7 cellular contexts compared by ENCODE assay signal in the genomic region with DNA sequence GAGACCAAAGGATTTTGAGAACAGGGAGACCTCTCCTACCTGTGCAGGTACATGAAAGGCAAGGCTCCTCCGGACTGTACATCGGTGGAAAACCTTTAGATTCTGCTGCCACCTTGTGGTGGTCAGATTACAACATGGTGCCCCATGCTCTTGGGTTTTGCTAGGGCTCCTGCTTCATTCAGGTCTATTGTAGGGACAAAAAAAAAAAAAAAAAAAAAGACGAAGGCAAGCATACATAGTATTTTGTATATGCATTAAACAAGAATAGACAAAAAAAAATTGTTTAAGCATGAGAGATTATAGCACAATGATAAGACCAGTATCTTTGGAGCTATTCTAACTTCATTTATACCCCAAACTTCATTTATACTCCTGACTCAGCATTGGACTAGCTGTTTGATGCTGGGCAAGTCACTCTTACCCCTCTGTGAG. TPM values are rescaled to one million over a fixed set of nuclear protein-coding genes. Genes with fewer than 3 reads are reported as not detected.
DNase-seq lines count a peak whose midpoint lies in the region; ATAC-seq, FAIRE-seq and TF ChIP-seq lines count a peak whose summit lies in the region.

No MANE protein-coding gene starts in this region.

- H3K27me3 ChIP-seq in lower lobe of right lung (ENCODE audit: low read depth), result peaks cover 11% of the 10 kb centered on the region

- no peaks in the 10 kb centered on the region for H3K9me3 ChIP-seq in lower lobe of right lung

- peak; percentile 85 for FAIRE-seq in GM12892 (lab: Jason Lieb, UNC)

- H3K4me3 ChIP-seq in choroid plexus epithelial cell (ENCODE audit: low read depth, low read length), result no peak overlapping the region
- no peak overlapping the region for H3K4me3 ChIP-seq in lower lobe of right lung

- ATAC-seq in HG02885 (IDR thresholded peaks at IDR 0.05; ENCODE audit: poor library complexity, unreplicated experiment) (peak; percentile 67), lower lobe of right lung (peak; percentile 78 to 83)

- TF ChIP-seq CTCF in choroid plexus epithelial cell (conservative IDR thresholded peaks at IDR 0.05; ENCODE audit: low read depth, low read length) (peak; percentile 85), lower lobe of right lung (IDR thresholded peaks at IDR 0.05) (peak; percentile 65)

- H3K27ac ChIP-seq in lower lobe of right lung, result no peak overlapping the region

- H3K4me1 ChIP-seq in lower lobe of right lung, result peaks cover 8% of the 10 kb centered on the region

- no peak for TF ChIP-seq POLR2A in GM12892 (IDR thresholded peaks at IDR 0.05; ENCODE audit: low read depth, low read length)

- no peak for DNase-seq in GM12892 (ENCODE audit: insufficient read length)
- peak; percentile 65 for DNase-seq in NCI-H2171 (lab: John Stamatoyannopoulos, UW)
- peak; percentile 29 to 34 for DNase-seq in activated CD4-positive, alpha-beta T cell treated with anti-CD3 and anti-CD28 coated beads for 24 hours (ENCODE audit: low read depth in 2 of 2)
- peak; percentile 81 for DNase-seq in choroid plexus epithelial cell (ENCODE audit: low read depth)
- DNase-seq in lower lobe of right lung, result no peak
- DNase-seq in stimulated activated CD8-positive, alpha-beta memory T cell treated with anti-CD3 and anti-CD28 coated beads, Interleukin-15, amount 100 ng/mL, for 48 hours (ENCODE audit: low read depth in 2 of 2), result peak; percentile 23 to 24

- no peaks in the 10 kb centered on the region for H3K36me3 ChIP-seq in lower lobe of right lung

- intact Hi-C loops in lower lobe of right lung (cut with DNase I), result loop anchor here (5.0 kb wide), 1 partner anchor 88 kb away; no protein-coding TSS in a partner anchor

RNA-seq across cellular contexts. Expression of gene SPR, which starts 27.4 kb away (rescaled TPM):
- 2.8 TPM for polyA plus RNA-seq in GM12892 (2012; ENCODE audit: missing spikeins)
- 46.2 TPM for total RNA-seq in lower lobe of right lung

RNA-seq across cellular contexts. Expression of gene EXOC6B, which starts 34.0 kb away (rescaled TPM):
- polyA plus RNA-seq in GM12892 (2012; ENCODE audit: missing spikeins), result 2.0 TPM
- 33.0 TPM for total RNA-seq in lower lobe of right lung

RNA-seq across cellular contexts. Expression of gene EMX1, which starts 57.5 kb away (rescaled TPM):
- 0.66 TPM for polyA plus RNA-seq in GM12892 (2012; ENCODE audit: missing spikeins)
- total RNA-seq in lower lobe of right lung, result not detected

Comparison
In these comparisons a context has a peak if more than half of its experiments do, and no peak if none do; other contexts are left out.
1. DNase-seq: peak in NCI-H2171 (single experiment), activated CD4-positive, alpha-beta T cell treated with anti-CD3 and anti-CD28 coated beads for 24 hours (2 of 2), choroid plexus epithelial cell (single experiment) and stimulated activated CD8-positive, alpha-beta memory T cell treated with anti-CD3 and anti-CD28 coated beads, Interleukin-15, amount 100 ng/mL, for 48 hours (2 of 2); none in GM12892 (single experiment) and lower lobe of right lung (single experiment).